Comparison of ENCODE assay signal across 1 cellular context in genomic region chr10:62749104-62749683, GRCh38.
TF ChIP-seq lines count a peak whose summit lies in the region.

No MANE protein-coding gene starts in this region.

TF ChIP-seq in H1, 55 proteins besides CTCF, POLR2A, EP300 and RAD21:
- no peak for TF ChIP-seq ATF3 (IDR thresholded peaks at IDR 0.05; ENCODE audit: insufficient read depth, low read depth, low read length)
- no peak for TF ChIP-seq TCF12 (IDR thresholded peaks at IDR 0.05; ENCODE audit: low read depth, low read length)
- TF ChIP-seq SIRT6 (IDR thresholded peaks at IDR 0.05; ENCODE audit: low read length): no peak
- no peak for TF ChIP-seq BRCA1 (IDR thresholded peaks at IDR 0.05; ENCODE audit: low read depth, low read length)
- TF ChIP-seq PHF8 (conservative IDR thresholded peaks at IDR 0.05; ENCODE audit: low read depth, low read length): no peak
- no peak for TF ChIP-seq SIX5 (IDR thresholded peaks at IDR 0.05; ENCODE audit: low read depth, low read length)
- no peak for TF ChIP-seq SP4 (IDR thresholded peaks at IDR 0.05; ENCODE audit: low read length)
- no peak for TF ChIP-seq EZH2 (IDR thresholded peaks at IDR 0.05; ENCODE audit: low read depth, low read length, severe bottlenecking)
- TF ChIP-seq CTBP2 (IDR thresholded peaks at IDR 0.05; ENCODE audit: borderline replicate concordance, insufficient read depth, insufficient read length, low read length): no peak
